Comparison of ENCODE assay signal across 28 cellular contexts in the genomic region with DNA sequence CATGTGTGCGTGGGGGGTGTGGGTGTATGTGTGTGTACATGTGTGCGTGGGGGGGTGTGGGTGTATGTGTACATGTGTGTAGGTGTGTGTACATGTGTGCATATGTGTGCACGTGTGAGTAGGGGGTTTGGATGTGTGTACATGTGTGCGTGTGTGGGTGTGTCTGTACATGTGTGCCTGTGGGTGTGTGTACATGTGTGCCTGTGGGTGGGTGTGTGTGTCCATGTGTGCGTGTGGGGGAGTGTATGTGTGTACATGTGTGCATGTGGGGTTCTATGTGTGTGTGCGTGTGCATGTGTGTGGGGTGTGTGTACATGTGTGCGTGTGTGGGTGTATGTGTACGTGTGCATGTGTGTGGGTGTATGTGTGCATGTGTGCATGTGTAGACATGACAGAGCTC.
"Had no signal": no experiment of that assay in that cellular context is flagged by ENCODE, and none has a peak within 500 bp of the region (broad histone marks: within the 10 kb centered on the region; RNA-seq: fewer than 3 reads in every experiment).

No MANE protein-coding gene starts in this region.

- H3K27ac ChIP-seq: left lung, ovary, prostate gland, sigmoid colon, spleen, suprapubic skin, thoracic aorta, tibial artery, uterus had no signal

- H3K27ac Mint-ChIP-seq: naive thymus-derived CD4-positive, alpha-beta T cell; natural killer cell treated with Interleukin-12 subunit alpha and Interleukin-12 subunit beta and Interleukin-15 and Interleukin-18, amount 100 ng/mL, for 72 hours; stimulated activated effector memory CD8-positive, alpha-beta T cell treated with anti-CD3 and anti-CD28 coated beads, Interleukin-12 subunit alpha, Interleukin-12 subunit beta, amount 100 ng/mL, for 72 hours; type B pancreatic cell had no signal

- H3K4me3 Mint-ChIP-seq: immature natural killer cell; naive thymus-derived CD4-positive, alpha-beta T cell; natural killer cell treated with Interleukin-12 subunit alpha and Interleukin-12 subunit beta and Interleukin-15 and Interleukin-18, amount 100 ng/mL, for 72 hours; neural crest cell; stimulated activated effector memory CD8-positive, alpha-beta T cell treated with anti-CD3 and anti-CD28 coated beads, Interleukin-12 subunit alpha, Interleukin-12 subunit beta, amount 100 ng/mL, for 72 hours; stimulated activated naive CD8-positive, alpha-beta T cell treated with anti-CD3 and anti-CD28 coated beads, Interleukin-15, Interleukin-2, amounts not matched to agents 100 ng/mL and 50 ng/mL, for 24 hours; type B pancreatic cell had no signal

- FAIRE-seq: islet of Langerhans, kidney, small intestine had no signal

- H3K36me3 Mint-ChIP-seq: immature natural killer cell, type B pancreatic cell had no signal

- ATAC-seq: left colon; left lung; mucosa of descending colon; naive thymus-derived CD4-positive, alpha-beta T cell; right cardiac atrium; stimulated activated effector memory CD8-positive, alpha-beta T cell treated with anti-CD3 and anti-CD28 coated beads, Interleukin-12 subunit alpha, Interleukin-12 subunit beta, amount 100 ng/mL, for 72 hours had no signal

- H3K27me3 ChIP-seq: left lung, ovary, spleen, tibial artery, uterus had no signal

- DNase-seq: hypothalamus; immature natural killer cell; kidney; left colon; left lung; midbrain; mucosa of descending colon; naive thymus-derived CD4-positive, alpha-beta T cell; ovary; retina; right cardiac atrium; sigmoid colon; small intestine; spleen; stimulated activated CD4-positive, alpha-beta T cell treated with anti-CD3 and anti-CD28 coated beads, Interleukin-4, amount 100 ng/mL, for 24 hours; stimulated activated naive CD4-positive, alpha-beta T cell; tibial artery; uterus had no signal

- H3K9me3 Mint-ChIP-seq: immature natural killer cell had no signal

- H3K4me3 ChIP-seq: left lung, lung, mucosa of descending colon, ovary, prostate gland, sigmoid colon, spleen, suprapubic skin, thoracic aorta, tibial artery, uterus had no signal

- H3K4me1 ChIP-seq: left lung, prostate gland, sigmoid colon, spleen, suprapubic skin, tibial artery, uterus had no signal

- H3K4me1 Mint-ChIP-seq: immature natural killer cell had no signal

- H3K36me3 ChIP-seq: left lung, ovary, prostate gland, sigmoid colon, spleen, suprapubic skin, thoracic aorta, tibial artery, uterus had no signal

- H3K9me3 ChIP-seq: prostate gland, suprapubic skin had no signal

- H3K27me3 Mint-ChIP-seq: stimulated activated naive CD8-positive, alpha-beta T cell treated with anti-CD3 and anti-CD28 coated beads, Interleukin-15, Interleukin-2, amounts not matched to agents 100 ng/mL and 50 ng/mL, for 24 hours had no signal
